ENCODE assay signal across 8 cellular contexts in genomic region chr10:45593938-45594275, GRCh38.
DNase-seq lines count a peak whose midpoint lies in the region; ATAC-seq and TF ChIP-seq lines count a peak whose summit lies in the region.

No MANE protein-coding gene starts in this region.

- no peak for DNase-seq in heart right ventricle
- no peak for DNase-seq in Right ventricle myocardium inferior (ENCODE audit: missing footprints)
- no peak for DNase-seq in mammary epithelial cell
- DNase-seq in aorta = no peak
- no peak for DNase-seq in RPMI8226
- DNase-seq in head of caudate nucleus = no peak
- no peak for DNase-seq in NCI-H526 (lab: John Stamatoyannopoulos, UW)

- H3K9me3 ChIP-seq in heart right ventricle = peaks cover 0 to 8% (median 0%) of the 10 kb centered on the region in 11 donors
- H3K9me3 ChIP-seq in mammary epithelial cell (replicated peaks; ENCODE audit: insufficient read depth, low read length) = no peaks in the 10 kb centered on the region
- no peaks in the 10 kb centered on the region for H3K9me3 ChIP-seq in mucosa of rectum (ENCODE audit: control insufficient read depth in 2 of 2, low read length in 2 of 2)
- H3K9me3 ChIP-seq in aorta (ENCODE audit: control insufficient read depth, low read length) = no peaks in the 10 kb centered on the region

- 13 to 17% methylated on average over 6 of the region's 6 CpGs for WGBS in heart right ventricle, 2 donors
- 0% methylated on average over 6 of the region's 6 CpGs for WGBS in mammary epithelial cell (ENCODE audit: low coverage, missing lambda C conversion rate)
- 9 to 10% methylated on average over 6 of the region's 6 CpGs for WGBS in aorta, 2 donors

- H3K9ac ChIP-seq in mammary epithelial cell (ENCODE audit: insufficient read depth, low read length) = peak overlapping the region; percentile 72
- peak overlapping the region; percentile 70 to 91 for H3K9ac ChIP-seq in mucosa of rectum (ENCODE audit: low read depth in 1 of 2, low read length in 2 of 2)

- dilution Hi-C loops in mammary epithelial cell (cut with HindIII; ENCODE audit: low sequenced_read_pairs) = no loop called here

- CTCF ChIA-PET in mammary epithelial cell (lab: Charles Lee; ENCODE audit: low non-redundant PET) = no interaction called here

- peak overlapping the region; percentile 90 for H2AFZ ChIP-seq in mammary epithelial cell (ENCODE audit: low read depth, low read length)

- H3K27ac ChIP-seq in heart right ventricle (peak overlapping the region in 8 of 10 donors; percentile 38 to 77 (median 68)), mammary epithelial cell (ENCODE audit: insufficient read depth, low read depth, low read length) (peak overlapping the region; percentile 56), mucosa of rectum (ENCODE audit: low read depth in 2 of 2, low read length in 2 of 2) (peak overlapping the region; percentile 62 to 76), aorta (ENCODE audit: low read depth in 1 of 2, low read length in 2 of 2) (no peak overlapping the region)

- ATAC-seq in heart right ventricle (no peak), Right ventricle myocardium inferior (no peak), aorta (ENCODE audit: low FRiP score) (no peak)

- intact Hi-C loops in heart right ventricle (cut with DNase I) (loop anchor here in 5 of 10 donors (1.0 to 10.0 kb wide), 5 partner anchors 78 to 129 kb away; partner anchors contain the start of gene ZFAND4 (in 4 of the 5)), Right ventricle myocardium inferior (cut with DNase I) (loop anchor here (2.0 to 5.0 kb wide), 3 partner anchors 33 to 129 kb away; partner anchors contain the start of gene ZFAND4), mammary epithelial cell (cut with micrococcal nuclease) (loop anchor here (2.0 to 5.0 kb wide), 2 partner anchors 82 to 129 kb away; no protein-coding TSS in a partner anchor), aorta (cut with DNase I) (no loop called here), head of caudate nucleus (cut with DNase I) (loop anchor here (2.0 to 5.0 kb wide), 2 partner anchors 79 to 127 kb away; partner anchors contain the start of gene ZFAND4)

- H3K36me3 ChIP-seq in heart right ventricle (peaks cover 0 to 8% (median 0%) of the 10 kb centered on the region in 9 donors), mammary epithelial cell (ENCODE audit: insufficient read depth, low read length) (no peaks in the 10 kb centered on the region), mucosa of rectum (ENCODE audit: control insufficient read depth in 2 of 2, insufficient read depth in 2 of 2, low read length in 2 of 2) (no peaks in the 10 kb centered on the region), aorta (ENCODE audit: control insufficient read depth in 1 of 2, insufficient read depth in 2 of 2, low read length in 1 of 2) (no peaks in the 10 kb centered on the region)

- TF ChIP-seq CTCF in heart right ventricle (IDR thresholded peaks at IDR 0.05) (no peak), mammary epithelial cell (conservative IDR thresholded peaks at IDR 0.05 in 1 of 2, IDR thresholded peaks at IDR 0.05 in 1 of 2; ENCODE audit: extremely low read depth in 1 of 2, insufficient read depth in 1 of 2, low read depth in 1 of 2, low read length in 2 of 2) (no peak)

- H4K20me1 ChIP-seq in mammary epithelial cell (ENCODE audit: insufficient read depth, low read length) = no peaks in the 10 kb centered on the region

- H3K79me2 ChIP-seq in mammary epithelial cell (ENCODE audit: insufficient read depth, low read length) = peaks cover 29% of the 10 kb centered on the region

- H3K4me2 ChIP-seq in mammary epithelial cell (ENCODE audit: insufficient read depth, low read depth, low read length) = peak overlapping the region; percentile 94

- in situ Hi-C loops in mammary epithelial cell (cut with MboI; ENCODE audit: low sequenced_read_pairs in 2 of 2) = no loop called here

- peaks cover 0 to 3% (median 0%) of the 10 kb centered on the region in 7 donors for H3K27me3 ChIP-seq in heart right ventricle
- H3K27me3 ChIP-seq in mammary epithelial cell (ENCODE audit: insufficient read depth, low read length) = no peaks in the 10 kb centered on the region
- no peaks in the 10 kb centered on the region for H3K27me3 ChIP-seq in mucosa of rectum (ENCODE audit: control insufficient read depth in 2 of 2, insufficient read depth in 2 of 2, low read length in 2 of 2)
- H3K27me3 ChIP-seq in aorta (ENCODE audit: control insufficient read depth in 1 of 2, insufficient read depth in 2 of 2, low read length in 1 of 2) = no peaks in the 10 kb centered on the region

- BruUV-seq in mammary epithelial cell (replicated peaks; lab: Mats Ljungman, UMichigan) = no TSS peak

- H3K4me1 ChIP-seq in heart right ventricle (peaks cover 0 to 34% (median 25%) of the 10 kb centered on the region in 9 donors), mammary epithelial cell (ENCODE audit: insufficient read depth, low read length) (peaks cover 13% of the 10 kb centered on the region), mucosa of rectum (ENCODE audit: control insufficient read depth in 2 of 2, insufficient read depth in 2 of 2, low read length in 2 of 2) (peaks cover 8 to 20% of the 10 kb centered on the region in 2 donors), aorta (ENCODE audit: control insufficient read depth in 1 of 2, insufficient read depth in 2 of 2, low read length in 2 of 2) (peaks cover 0 to 3% of the 10 kb centered on the region in 2 donors)

- H3K4me3 ChIP-seq in heart right ventricle (peak overlapping the region; percentile 61 to 96 (median 82)), mammary epithelial cell (replicated peaks in 1 of 3; ENCODE audit: insufficient read depth in 1 of 3, low read depth in 2 of 3, low read length in 3 of 3) (peak overlapping the region; percentile 68 to 95 (median 72)), mucosa of rectum (ENCODE audit: low read length in 2 of 2) (peak overlapping the region; percentile 83 to 85), aorta (ENCODE audit: low read length in 2 of 2) (peak overlapping the region; percentile 78 to 86)

Comparison
In these comparisons a context has a peak if more than half of its experiments do, and no peak if none do; other contexts are left out.
1. H3K27ac ChIP-seq: peak in heart right ventricle (8 of 10), mammary epithelial cell (single experiment) and mucosa of rectum (2 of 2); none in aorta (0 of 2).
2. intact Hi-C loops: an anchor here in Right ventricle myocardium inferior (2.0 to 5.0 kb wide), mammary epithelial cell (2.0 to 5.0 kb wide) and head of caudate nucleus (2.0 to 5.0 kb wide); none called in aorta.
3. Peak in every context shown above with its lines, with median percentiles within 50 percentile points of each other: H3K4me3 ChIP-seq.